ENCODE assay signal across 8 cellular contexts in genomic region chr2:53768233-53768542, GRCh38. TPM values are rescaled to one million over a fixed set of nuclear protein-coding genes. Genes with fewer than 3 reads are reported as not detected.
DNase-seq lines count a peak whose midpoint lies in the region; ATAC-seq and TF ChIP-seq lines count a peak whose summit lies in the region.

No MANE protein-coding gene starts in this region.

- DNase-seq in Ammon's horn (ENCODE audit: low spot score), result peak; percentile 52
- DNase-seq in NCI-H2227 treated with DMSO at 0.1 percent for 48 hours (lab: John Stamatoyannopoulos, UW), result peak; percentile 38
- DNase-seq in breast epithelium (ENCODE audit: low spot score in 2 of 2), result no peak
- DNase-seq in thoracic aorta (ENCODE audit: low spot score), result no peak
- DNase-seq in COLO668 (lab: John Stamatoyannopoulos, UW; ENCODE audit: unreplicated experiment), result no peak

- peak overlapping the region; percentile 50 to 85 for H3K9ac ChIP-seq in liver (ENCODE audit: low read depth in 1 of 2, low read length in 2 of 2)

- H3K4me1 ChIP-seq in breast epithelium, result no peaks in the 10 kb centered on the region
- peaks cover 0 to 8% (median 4%) of the 10 kb centered on the region in 4 donors for H3K4me1 ChIP-seq in liver (ENCODE audit: control insufficient read depth in 4 of 4, insufficient read depth in 4 of 4, low read length in 3 of 4)
- H3K4me1 ChIP-seq in thoracic aorta (ENCODE audit: control insufficient read depth in 1 of 2, low read depth in 2 of 2), result peaks cover 9 to 21% of the 10 kb centered on the region in 2 donors

- TF ChIP-seq CTCF in breast epithelium (IDR thresholded peaks at IDR 0.05) (no peak), liver (IDR thresholded peaks at IDR 0.05; ENCODE audit: low read depth, low read length, missing input control) (no peak), thoracic aorta (IDR thresholded peaks at IDR 0.05) (no peak)

- H3K27ac ChIP-seq in breast epithelium (peak overlapping the region; percentile 71 to 80), liver (ENCODE audit: low read depth in 1 of 2, low read length in 2 of 2) (peak overlapping the region; percentile 73 to 74), thoracic aorta (peak overlapping the region; percentile 80)

- peak; percentile 37 for ATAC-seq in GM18505 (IDR thresholded peaks at IDR 0.05; ENCODE audit: unreplicated experiment)
- peak; percentile 60 for ATAC-seq in HG02943 (IDR thresholded peaks at IDR 0.05; ENCODE audit: low read depth, unreplicated experiment)
- no peak for ATAC-seq in thoracic aorta (ENCODE audit: insufficient number of reproducible peaks, low FRiP score, low read depth)

- intact Hi-C loops in breast epithelium (cut with DNase I; ENCODE audit: low total_unique reads), result no loop called here

- H3K9me3 ChIP-seq in breast epithelium (no peaks in the 10 kb centered on the region), liver (ENCODE audit: control insufficient read depth in 4 of 4, low read length in 3 of 4) (no peaks in the 10 kb centered on the region), thoracic aorta (no peaks in the 10 kb centered on the region)

- H3K27me3 ChIP-seq in breast epithelium, result no peaks in the 10 kb centered on the region
- no peaks in the 10 kb centered on the region for H3K27me3 ChIP-seq in liver (ENCODE audit: control insufficient read depth in 4 of 4, insufficient read depth in 4 of 4, low read length in 3 of 4)
- H3K27me3 ChIP-seq in thoracic aorta (replicated peaks; ENCODE audit: insufficient read depth), result no peaks in the 10 kb centered on the region

- H3K4me3 ChIP-seq in breast epithelium (peak overlapping the region; percentile 59 to 93 (median 81)), liver (ENCODE audit: low read depth in 1 of 3, low read length in 3 of 3) (peak overlapping the region; percentile 70 to 97 (median 94)), thoracic aorta (peak overlapping the region; percentile 91)

- 2% methylated on average over 12 of the region's 12 CpGs for WGBS in liver

- H3K36me3 ChIP-seq in breast epithelium, result no peaks in the 10 kb centered on the region
- peaks cover 3% of the 10 kb centered on the region in 4 donors for H3K36me3 ChIP-seq in liver (ENCODE audit: control insufficient read depth in 4 of 4, insufficient read depth in 3 of 4, low read depth in 1 of 4, low read length in 3 of 4)
- H3K36me3 ChIP-seq in thoracic aorta, result no peaks in the 10 kb centered on the region

- TF ChIP-seq POLR2A in GM18505 (IDR thresholded peaks at IDR 0.05; ENCODE audit: borderline replicate concordance, extremely low read depth, insufficient read depth, insufficient read length) (no peak), breast epithelium (IDR thresholded peaks at IDR 0.05) (no peak)

- no peak for TF ChIP-seq RAD21 in liver (IDR thresholded peaks at IDR 0.05)

TF ChIP-seq in liver, 16 proteins besides CTCF, POLR2A, EP300 and RAD21:
- TF ChIP-seq GABPA (IDR thresholded peaks at IDR 0.05 in 1 of 2, conservative IDR thresholded peaks at IDR 0.05 in 1 of 2), result no peak
- TF ChIP-seq YY1 (IDR thresholded peaks at IDR 0.05), result peak; percentile 1

RNA-seq across cellular contexts. Expression of gene CHAC2, which starts 0.6 kb away (rescaled TPM):
- total RNA-seq in breast epithelium (1 to 10 TPM; 1.2 to 5.1 (median 2.0) TPM), liver (1 to 10 TPM; 2.6 to 7.0 TPM), thoracic aorta (1 to 10 TPM; 1.5 to 1.8 TPM)
- polyA plus RNA-seq in liver, result 1 to 10 TPM; 3.1 to 5.6 TPM

RNA-seq across cellular contexts. Expression of gene ASB3, which starts 18.6 kb away (rescaled TPM):
- 10 to 100 TPM; 22.0 to 37.9 (median 22.7) TPM for total RNA-seq in breast epithelium
- total RNA-seq in liver, result 10 to 100 TPM; 12.8 to 13.6 TPM
- 1 to 10 TPM; 2.7 to 4.6 TPM for polyA plus RNA-seq in liver
- total RNA-seq in thoracic aorta, result 10 to 100 TPM; 13.3 to 24.1 TPM

RNA-seq across cellular contexts. Expression of gene ERLEC1, which starts 18.7 kb away (rescaled TPM):
- 100 to 1,000 TPM in 1 of 3 donors, 10 to 100 TPM in 2; 82.9 to 114 (median 87.1) TPM for total RNA-seq in breast epithelium
- 10 to 100 TPM; 28.8 to 30.1 TPM for total RNA-seq in liver
- 10 to 100 TPM; 30.6 to 32.0 TPM for polyA plus RNA-seq in liver
- 10 to 100 TPM; 50.3 to 88.5 TPM for total RNA-seq in thoracic aorta

Comparison
In these comparisons a context has a peak if more than half of its experiments do, and no peak if none do; other contexts are left out.
1. DNase-seq: peak in Ammon's horn (single experiment) and NCI-H2227 treated with DMSO at 0.1 percent for 48 hours (single experiment); none in breast epithelium (0 of 2), thoracic aorta (single experiment) and COLO668 (single experiment).
2. Peak in every context shown above with its lines, with median percentiles within 50 percentile points of each other: H3K27ac ChIP-seq and H3K4me3 ChIP-seq.